ENCODE assay signal across 1 cellular context in the genomic region with DNA sequence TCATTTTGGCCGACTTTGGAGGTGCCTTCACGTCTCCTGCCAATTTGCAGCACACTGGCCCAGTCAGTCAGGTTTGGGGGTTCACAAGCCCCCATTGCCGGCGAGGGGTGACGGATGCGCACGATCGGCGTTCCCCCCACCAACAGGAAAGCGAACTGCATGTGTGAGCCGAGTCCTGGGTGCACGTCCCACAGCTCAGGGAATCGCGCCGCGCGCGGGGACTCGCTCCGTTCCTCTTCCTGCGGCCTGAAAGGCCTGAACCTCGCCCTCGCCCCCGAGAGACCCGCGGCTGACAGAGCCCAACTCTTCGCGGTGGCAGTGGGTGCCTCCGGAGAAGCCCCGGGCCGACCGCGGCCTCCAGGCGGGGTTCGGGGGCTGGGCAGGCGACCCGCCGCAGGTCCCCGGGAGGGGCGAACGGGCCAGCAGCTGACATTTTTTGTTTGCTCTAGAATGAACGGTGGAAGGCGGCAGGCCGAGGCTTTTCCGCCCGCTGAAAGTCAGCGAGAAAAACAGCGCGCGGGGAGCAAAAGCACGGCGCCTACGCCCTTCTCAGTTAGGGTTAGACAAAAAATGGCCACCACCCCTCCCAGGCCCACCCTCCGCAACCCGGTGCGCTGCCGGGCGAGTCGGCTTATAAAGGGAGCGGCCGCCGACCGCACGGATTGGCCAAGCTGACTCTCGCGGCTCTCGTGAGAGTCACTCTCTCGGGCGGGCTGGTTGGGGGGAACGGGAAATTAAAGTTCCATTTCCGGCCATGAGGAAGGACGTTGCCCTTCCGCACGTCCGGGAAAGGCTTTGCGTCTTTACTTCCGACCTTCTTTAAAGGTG.
A peak's percentile ranks its signal among the peaks of the same experiment; 100 is the strongest.
TF ChIP-seq lines count a peak whose summit lies in the region.

A gene (minus strand): TSS at position 608 of the 828 bp plus-strand sequence.

TF ChIP-seq in GM12878, 131 proteins besides CTCF, POLR2A, EP300 and RAD21 (continued from another document and continues in another):
- TF ChIP-seq, protein P1, sequence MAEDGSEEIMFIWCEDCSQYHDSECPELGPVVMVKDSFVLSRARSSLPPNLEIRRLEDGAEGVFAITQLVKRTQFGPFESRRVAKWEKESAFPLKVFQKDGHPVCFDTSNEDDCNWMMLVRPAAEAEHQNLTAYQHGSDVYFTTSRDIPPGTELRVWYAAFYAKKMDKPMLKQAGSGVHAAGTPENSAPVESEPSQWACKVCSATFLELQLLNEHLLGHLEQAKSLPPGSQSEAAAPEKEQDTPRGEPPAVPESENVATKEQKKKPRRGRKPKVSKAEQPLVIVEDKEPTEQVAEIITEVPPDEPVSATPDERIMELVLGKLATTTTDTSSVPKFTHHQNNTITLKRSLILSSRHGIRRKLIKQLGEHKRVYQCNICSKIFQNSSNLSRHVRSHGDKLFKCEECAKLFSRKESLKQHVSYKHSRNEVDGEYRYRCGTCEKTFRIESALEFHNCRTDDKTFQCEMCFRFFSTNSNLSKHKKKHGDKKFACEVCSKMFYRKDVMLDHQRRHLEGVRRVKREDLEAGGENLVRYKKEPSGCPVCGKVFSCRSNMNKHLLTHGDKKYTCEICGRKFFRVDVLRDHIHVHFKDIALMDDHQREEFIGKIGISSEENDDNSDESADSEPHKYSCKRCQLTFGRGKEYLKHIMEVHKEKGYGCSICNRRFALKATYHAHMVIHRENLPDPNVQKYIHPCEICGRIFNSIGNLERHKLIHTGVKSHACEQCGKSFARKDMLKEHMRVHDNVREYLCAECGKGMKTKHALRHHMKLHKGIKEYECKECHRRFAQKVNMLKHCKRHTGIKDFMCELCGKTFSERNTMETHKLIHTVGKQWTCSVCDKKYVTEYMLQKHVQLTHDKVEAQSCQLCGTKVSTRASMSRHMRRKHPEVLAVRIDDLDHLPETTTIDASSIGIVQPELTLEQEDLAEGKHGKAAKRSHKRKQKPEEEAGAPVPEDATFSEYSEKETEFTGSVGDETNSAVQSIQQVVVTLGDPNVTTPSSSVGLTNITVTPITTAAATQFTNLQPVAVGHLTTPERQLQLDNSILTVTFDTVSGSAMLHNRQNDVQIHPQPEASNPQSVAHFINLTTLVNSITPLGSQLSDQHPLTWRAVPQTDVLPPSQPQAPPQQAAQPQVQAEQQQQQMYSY (CRISPR knock-in tag; IDR thresholded peaks at IDR 0.05) = no peak
- peak; percentile 73 for TF ChIP-seq GATAD2B (conservative IDR thresholded peaks at IDR 0.05; ENCODE audit: low read depth)
- no peak for TF ChIP-seq RFX5 (IDR thresholded peaks at IDR 0.05; ENCODE audit: low read depth, low read length)
- TF ChIP-seq, protein P2, sequence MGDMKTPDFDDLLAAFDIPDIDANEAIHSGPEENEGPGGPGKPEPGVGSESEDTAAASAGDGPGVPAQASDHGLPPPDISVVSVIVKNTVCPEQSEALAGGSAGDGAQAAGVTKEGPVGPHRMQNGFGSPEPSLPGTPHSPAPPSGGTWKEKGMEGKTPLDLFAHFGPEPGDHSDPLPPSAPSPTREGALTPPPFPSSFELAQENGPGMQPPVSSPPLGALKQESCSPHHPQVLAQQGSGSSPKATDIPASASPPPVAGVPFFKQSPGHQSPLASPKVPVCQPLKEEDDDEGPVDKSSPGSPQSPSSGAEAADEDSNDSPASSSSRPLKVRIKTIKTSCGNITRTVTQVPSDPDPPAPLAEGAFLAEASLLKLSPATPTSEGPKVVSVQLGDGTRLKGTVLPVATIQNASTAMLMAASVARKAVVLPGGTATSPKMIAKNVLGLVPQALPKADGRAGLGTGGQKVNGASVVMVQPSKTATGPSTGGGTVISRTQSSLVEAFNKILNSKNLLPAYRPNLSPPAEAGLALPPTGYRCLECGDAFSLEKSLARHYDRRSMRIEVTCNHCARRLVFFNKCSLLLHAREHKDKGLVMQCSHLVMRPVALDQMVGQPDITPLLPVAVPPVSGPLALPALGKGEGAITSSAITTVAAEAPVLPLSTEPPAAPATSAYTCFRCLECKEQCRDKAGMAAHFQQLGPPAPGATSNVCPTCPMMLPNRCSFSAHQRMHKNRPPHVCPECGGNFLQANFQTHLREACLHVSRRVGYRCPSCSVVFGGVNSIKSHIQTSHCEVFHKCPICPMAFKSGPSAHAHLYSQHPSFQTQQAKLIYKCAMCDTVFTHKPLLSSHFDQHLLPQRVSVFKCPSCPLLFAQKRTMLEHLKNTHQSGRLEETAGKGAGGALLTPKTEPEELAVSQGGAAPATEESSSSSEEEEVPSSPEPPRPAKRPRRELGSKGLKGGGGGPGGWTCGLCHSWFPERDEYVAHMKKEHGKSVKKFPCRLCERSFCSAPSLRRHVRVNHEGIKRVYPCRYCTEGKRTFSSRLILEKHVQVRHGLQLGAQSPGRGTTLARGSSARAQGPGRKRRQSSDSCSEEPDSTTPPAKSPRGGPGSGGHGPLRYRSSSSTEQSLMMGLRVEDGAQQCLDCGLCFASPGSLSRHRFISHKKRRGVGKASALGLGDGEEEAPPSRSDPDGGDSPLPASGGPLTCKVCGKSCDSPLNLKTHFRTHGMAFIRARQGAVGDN (IDR thresholded peaks at IDR 0.05) = no peak; the same call in 1 of the 2 replicates
- no peak for TF ChIP-seq NFXL1 (IDR thresholded peaks at IDR 0.05; ENCODE audit: borderline replicate concordance)
- peak; percentile 81 for TF ChIP-seq RB1 (IDR thresholded peaks at IDR 0.05; ENCODE audit: borderline replicate concordance)
- TF ChIP-seq JUNB (IDR thresholded peaks at IDR 0.05) = no peak
- TF ChIP-seq, protein P3, sequence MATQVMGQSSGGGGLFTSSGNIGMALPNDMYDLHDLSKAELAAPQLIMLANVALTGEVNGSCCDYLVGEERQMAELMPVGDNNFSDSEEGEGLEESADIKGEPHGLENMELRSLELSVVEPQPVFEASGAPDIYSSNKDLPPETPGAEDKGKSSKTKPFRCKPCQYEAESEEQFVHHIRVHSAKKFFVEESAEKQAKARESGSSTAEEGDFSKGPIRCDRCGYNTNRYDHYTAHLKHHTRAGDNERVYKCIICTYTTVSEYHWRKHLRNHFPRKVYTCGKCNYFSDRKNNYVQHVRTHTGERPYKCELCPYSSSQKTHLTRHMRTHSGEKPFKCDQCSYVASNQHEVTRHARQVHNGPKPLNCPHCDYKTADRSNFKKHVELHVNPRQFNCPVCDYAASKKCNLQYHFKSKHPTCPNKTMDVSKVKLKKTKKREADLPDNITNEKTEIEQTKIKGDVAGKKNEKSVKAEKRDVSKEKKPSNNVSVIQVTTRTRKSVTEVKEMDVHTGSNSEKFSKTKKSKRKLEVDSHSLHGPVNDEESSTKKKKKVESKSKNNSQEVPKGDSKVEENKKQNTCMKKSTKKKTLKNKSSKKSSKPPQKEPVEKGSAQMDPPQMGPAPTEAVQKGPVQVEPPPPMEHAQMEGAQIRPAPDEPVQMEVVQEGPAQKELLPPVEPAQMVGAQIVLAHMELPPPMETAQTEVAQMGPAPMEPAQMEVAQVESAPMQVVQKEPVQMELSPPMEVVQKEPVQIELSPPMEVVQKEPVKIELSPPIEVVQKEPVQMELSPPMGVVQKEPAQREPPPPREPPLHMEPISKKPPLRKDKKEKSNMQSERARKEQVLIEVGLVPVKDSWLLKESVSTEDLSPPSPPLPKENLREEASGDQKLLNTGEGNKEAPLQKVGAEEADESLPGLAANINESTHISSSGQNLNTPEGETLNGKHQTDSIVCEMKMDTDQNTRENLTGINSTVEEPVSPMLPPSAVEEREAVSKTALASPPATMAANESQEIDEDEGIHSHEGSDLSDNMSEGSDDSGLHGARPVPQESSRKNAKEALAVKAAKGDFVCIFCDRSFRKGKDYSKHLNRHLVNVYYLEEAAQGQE (IDR thresholded peaks at IDR 0.05; ENCODE audit: low read depth, low read length) = no peak
- no peak for TF ChIP-seq SPI1 (IDR thresholded peaks at IDR 0.05; ENCODE audit: borderline replicate concordance, insufficient read depth, low read depth, low read length)
- peak; percentile 80; the same call in 1 of the 2 replicates for TF ChIP-seq RCOR1 (conservative IDR thresholded peaks at IDR 0.05; ENCODE audit: low read depth, low read length)
- no peak for TF ChIP-seq NFIC (IDR thresholded peaks at IDR 0.05; ENCODE audit: low read depth, low read length)
- peak; percentile 92 for TF ChIP-seq YY1 (IDR thresholded peaks at IDR 0.05; ENCODE audit: low read depth, low read length)
- TF ChIP-seq, protein P4, sequence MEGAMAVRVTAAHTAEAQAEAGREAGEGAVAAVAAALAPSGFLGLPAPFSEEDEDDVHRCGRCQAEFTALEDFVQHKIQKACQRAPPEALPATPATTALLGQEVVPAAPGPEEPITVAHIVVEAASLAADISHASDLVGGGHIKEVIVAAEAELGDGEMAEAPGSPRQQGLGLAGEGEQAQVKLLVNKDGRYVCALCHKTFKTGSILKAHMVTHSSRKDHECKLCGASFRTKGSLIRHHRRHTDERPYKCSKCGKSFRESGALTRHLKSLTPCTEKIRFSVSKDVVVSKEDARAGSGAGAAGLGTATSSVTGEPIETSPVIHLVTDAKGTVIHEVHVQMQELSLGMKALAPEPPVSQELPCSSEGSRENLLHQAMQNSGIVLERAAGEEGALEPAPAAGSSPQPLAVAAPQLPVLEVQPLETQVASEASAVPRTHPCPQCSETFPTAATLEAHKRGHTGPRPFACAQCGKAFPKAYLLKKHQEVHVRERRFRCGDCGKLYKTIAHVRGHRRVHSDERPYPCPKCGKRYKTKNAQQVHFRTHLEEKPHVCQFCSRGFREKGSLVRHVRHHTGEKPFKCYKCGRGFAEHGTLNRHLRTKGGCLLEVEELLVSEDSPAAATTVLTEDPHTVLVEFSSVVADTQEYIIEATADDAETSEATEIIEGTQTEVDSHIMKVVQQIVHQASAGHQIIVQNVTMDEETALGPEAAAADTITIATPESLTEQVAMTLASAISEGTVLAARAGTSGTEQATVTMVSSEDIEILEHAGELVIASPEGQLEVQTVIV (IDR thresholded peaks at IDR 0.05; ENCODE audit: borderline replicate concordance, partially characterized antibody) = no peak
- TF ChIP-seq CBX3 (IDR thresholded peaks at IDR 0.05; ENCODE audit: borderline replicate concordance, low read depth) = no peak
- TF ChIP-seq, protein P5, sequence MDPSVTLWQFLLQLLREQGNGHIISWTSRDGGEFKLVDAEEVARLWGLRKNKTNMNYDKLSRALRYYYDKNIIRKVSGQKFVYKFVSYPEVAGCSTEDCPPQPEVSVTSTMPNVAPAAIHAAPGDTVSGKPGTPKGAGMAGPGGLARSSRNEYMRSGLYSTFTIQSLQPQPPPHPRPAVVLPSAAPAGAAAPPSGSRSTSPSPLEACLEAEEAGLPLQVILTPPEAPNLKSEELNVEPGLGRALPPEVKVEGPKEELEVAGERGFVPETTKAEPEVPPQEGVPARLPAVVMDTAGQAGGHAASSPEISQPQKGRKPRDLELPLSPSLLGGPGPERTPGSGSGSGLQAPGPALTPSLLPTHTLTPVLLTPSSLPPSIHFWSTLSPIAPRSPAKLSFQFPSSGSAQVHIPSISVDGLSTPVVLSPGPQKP (IDR thresholded peaks at IDR 0.05; ENCODE audit: low read depth, low read length) = peak; percentile 52; the same call in 1 of the 2 replicates
- TF ChIP-seq HDGF (IDR thresholded peaks at IDR 0.05) = peak; percentile 61; the same call in 1 of the 2 replicates
- TF ChIP-seq BACH1 (IDR thresholded peaks at IDR 0.05; ENCODE audit: borderline replicate concordance) = peak; percentile 68; the same call in 1 of the 2 replicates
- TF ChIP-seq CEBPB (IDR thresholded peaks at IDR 0.05; ENCODE audit: borderline replicate concordance in 1 of 2, low read depth in 2 of 2, low read length in 2 of 2) = no peak
- TF ChIP-seq SMAD1 (IDR thresholded peaks at IDR 0.05; ENCODE audit: low read depth, partially characterized antibody) = no peak
- no peak for TF ChIP-seq PAX5 (IDR thresholded peaks at IDR 0.05; ENCODE audit: borderline replicate concordance, low read depth, low read length)
- TF ChIP-seq POLR2AphosphoS2 (IDR thresholded peaks at IDR 0.05; ENCODE audit: low read depth, low read length) = peak; percentile 75; the same call in 1 of the 2 replicates
- TF ChIP-seq ZNF217 (IDR thresholded peaks at IDR 0.05) = 0 out of 2 replicates have a peak, but pooled peaks have one; percentile 26
- TF ChIP-seq ZNF622 (IDR thresholded peaks at IDR 0.05) = no peak
- no peak for TF ChIP-seq KDM1A (IDR thresholded peaks at IDR 0.05; ENCODE audit: borderline replicate concordance)
- 0 out of 2 replicates have a peak, but pooled peaks have one; percentile 26 for TF ChIP-seq JUND (IDR thresholded peaks at IDR 0.05; ENCODE audit: low read depth, low read length)
- TF ChIP-seq CBX5 (IDR thresholded peaks at IDR 0.05; ENCODE audit: low read depth) = peak; percentile 52
- TF ChIP-seq RUNX3 (IDR thresholded peaks at IDR 0.05; ENCODE audit: low read length) = peak; percentile 62; the same call in 1 of the 2 replicates
- no peak; the same call in none of the 2 replicates for TF ChIP-seq FOXM1 (IDR thresholded peaks at IDR 0.05; ENCODE audit: low read depth, low read length)
- TF ChIP-seq, protein P6, sequence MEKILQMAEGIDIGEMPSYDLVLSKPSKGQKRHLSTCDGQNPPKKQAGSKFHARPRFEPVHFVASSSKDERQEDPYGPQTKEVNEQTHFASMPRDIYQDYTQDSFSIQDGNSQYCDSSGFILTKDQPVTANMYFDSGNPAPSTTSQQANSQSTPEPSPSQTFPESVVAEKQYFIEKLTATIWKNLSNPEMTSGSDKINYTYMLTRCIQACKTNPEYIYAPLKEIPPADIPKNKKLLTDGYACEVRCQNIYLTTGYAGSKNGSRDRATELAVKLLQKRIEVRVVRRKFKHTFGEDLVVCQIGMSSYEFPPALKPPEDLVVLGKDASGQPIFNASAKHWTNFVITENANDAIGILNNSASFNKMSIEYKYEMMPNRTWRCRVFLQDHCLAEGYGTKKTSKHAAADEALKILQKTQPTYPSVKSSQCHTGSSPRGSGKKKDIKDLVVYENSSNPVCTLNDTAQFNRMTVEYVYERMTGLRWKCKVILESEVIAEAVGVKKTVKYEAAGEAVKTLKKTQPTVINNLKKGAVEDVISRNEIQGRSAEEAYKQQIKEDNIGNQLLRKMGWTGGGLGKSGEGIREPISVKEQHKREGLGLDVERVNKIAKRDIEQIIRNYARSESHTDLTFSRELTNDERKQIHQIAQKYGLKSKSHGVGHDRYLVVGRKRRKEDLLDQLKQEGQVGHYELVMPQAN (conservative IDR thresholded peaks at IDR 0.05) = peak; percentile 70
- TF ChIP-seq, protein P7, sequence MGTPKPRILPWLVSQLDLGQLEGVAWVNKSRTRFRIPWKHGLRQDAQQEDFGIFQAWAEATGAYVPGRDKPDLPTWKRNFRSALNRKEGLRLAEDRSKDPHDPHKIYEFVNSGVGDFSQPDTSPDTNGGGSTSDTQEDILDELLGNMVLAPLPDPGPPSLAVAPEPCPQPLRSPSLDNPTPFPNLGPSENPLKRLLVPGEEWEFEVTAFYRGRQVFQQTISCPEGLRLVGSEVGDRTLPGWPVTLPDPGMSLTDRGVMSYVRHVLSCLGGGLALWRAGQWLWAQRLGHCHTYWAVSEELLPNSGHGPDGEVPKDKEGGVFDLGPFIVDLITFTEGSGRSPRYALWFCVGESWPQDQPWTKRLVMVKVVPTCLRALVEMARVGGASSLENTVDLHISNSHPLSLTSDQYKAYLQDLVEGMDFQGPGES (IDR thresholded peaks at IDR 0.05) = no peak
- TF ChIP-seq, protein P8, sequence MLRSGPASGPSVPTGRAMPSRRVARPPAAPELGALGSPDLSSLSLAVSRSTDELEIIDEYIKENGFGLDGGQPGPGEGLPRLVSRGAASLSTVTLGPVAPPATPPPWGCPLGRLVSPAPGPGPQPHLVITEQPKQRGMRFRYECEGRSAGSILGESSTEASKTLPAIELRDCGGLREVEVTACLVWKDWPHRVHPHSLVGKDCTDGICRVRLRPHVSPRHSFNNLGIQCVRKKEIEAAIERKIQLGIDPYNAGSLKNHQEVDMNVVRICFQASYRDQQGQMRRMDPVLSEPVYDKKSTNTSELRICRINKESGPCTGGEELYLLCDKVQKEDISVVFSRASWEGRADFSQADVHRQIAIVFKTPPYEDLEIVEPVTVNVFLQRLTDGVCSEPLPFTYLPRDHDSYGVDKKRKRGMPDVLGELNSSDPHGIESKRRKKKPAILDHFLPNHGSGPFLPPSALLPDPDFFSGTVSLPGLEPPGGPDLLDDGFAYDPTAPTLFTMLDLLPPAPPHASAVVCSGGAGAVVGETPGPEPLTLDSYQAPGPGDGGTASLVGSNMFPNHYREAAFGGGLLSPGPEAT (IDR thresholded peaks at IDR 0.05; ENCODE audit: low read depth) = no peak
- TF ChIP-seq PAX8 (IDR thresholded peaks at IDR 0.05) = no peak
- TF ChIP-seq TCF7 (IDR thresholded peaks at IDR 0.05; ENCODE audit: borderline replicate concordance) = no peak
- peak; percentile 82 for TF ChIP-seq BRCA1 (IDR thresholded peaks at IDR 0.05; ENCODE audit: low read depth, low read length)
